11 cellular contexts compared by ENCODE assay signal in genomic region chr4:181952478-181952877, GRCh38.
A peak's percentile ranks its signal among the peaks of the same experiment; 100 is the strongest.
DNase-seq lines count a peak whose midpoint lies in the region; ATAC-seq and TF ChIP-seq lines count a peak whose summit lies in the region.
"Had no signal": no experiment of that assay in that cellular context is flagged by ENCODE, and none has a peak within 500 bp of the region (broad histone marks: within the 10 kb centered on the region; RNA-seq: fewer than 3 reads in every experiment).

No MANE protein-coding gene starts in this region.

- H3K23ac ChIP-seq in mesenchymal stem cell (ENCODE audit: low read length in 2 of 2) = no peak overlapping the region

- TF ChIP-seq RAD21 in Ishikawa (IDR thresholded peaks at IDR 0.05; ENCODE audit: low read depth) = no peak; the same call in 1 of the 2 replicates

- H3K4me3 ChIP-seq in mammary epithelial cell (replicated peaks in 1 of 3; ENCODE audit: insufficient read depth in 1 of 3, low read depth in 2 of 3, low read length in 3 of 3) (no peak overlapping the region), mesenchymal stem cell (ENCODE audit: insufficient read depth in 1 of 2, low read depth in 1 of 2, low read length in 2 of 2) (no peak overlapping the region), sigmoid colon (no peak overlapping the region)
- H3K4me3 ChIP-seq: thyroid gland had no signal

- H3K36me3 ChIP-seq in mammary epithelial cell (ENCODE audit: insufficient read depth, low read length) = no peaks in the 10 kb centered on the region
- H3K36me3 ChIP-seq in mesenchymal stem cell (ENCODE audit: control insufficient read depth in 1 of 2, insufficient read depth in 2 of 2, low read depth in 1 of 2, low read length in 2 of 2) = no peaks in the 10 kb centered on the region
- H3K36me3 ChIP-seq in sigmoid colon = no peaks in the 10 kb centered on the region
- H3K36me3 ChIP-seq: thyroid gland had no signal

- H3K9ac ChIP-seq in mammary epithelial cell (ENCODE audit: insufficient read depth, low read length) (no peak overlapping the region), mesenchymal stem cell (ENCODE audit: low read length) (no peak overlapping the region)

- no peak overlapping the region for H2BK120ac ChIP-seq in mesenchymal stem cell (ENCODE audit: low read depth, low read length)

- H3K27me3 ChIP-seq in mammary epithelial cell (ENCODE audit: insufficient read depth, low read length) (no peaks in the 10 kb centered on the region), mesenchymal stem cell (ENCODE audit: control insufficient read depth in 1 of 2, insufficient read depth in 1 of 2, low read length in 2 of 2) (no peaks in the 10 kb centered on the region), sigmoid colon (no peaks in the 10 kb centered on the region)
- H3K27me3 ChIP-seq: thyroid gland had no signal

- no peak overlapping the region for H2BK15ac ChIP-seq in mesenchymal stem cell (ENCODE audit: low read depth, poor library complexity, severe bottlenecking)

- H2BK5ac ChIP-seq in mesenchymal stem cell (ENCODE audit: low read depth, low read length, poor library complexity, severe bottlenecking) = peak overlapping the region; percentile 92

- no peak overlapping the region for H4K91ac ChIP-seq in mesenchymal stem cell (ENCODE audit: low read length)

- no peak overlapping the region for H3K4me3 Mint-ChIP-seq in activated naive CD8-positive, alpha-beta T cell treated with anti-CD3 and anti-CD28 coated beads, Interleukin-2, amount 50 U/mL, for 24 hours

- intact Hi-C loops in mammary epithelial cell (cut with micrococcal nuclease) = loop anchor here (10.0 kb wide), 1 partner anchor 292 kb away; the partner anchor contains the start of gene TENM3
- intact Hi-C loops in sigmoid colon (cut with DNase I) = no loop called here

- no peaks in the 10 kb centered on the region for H3K4me1 Mint-ChIP-seq in activated naive CD8-positive, alpha-beta T cell treated with anti-CD3 and anti-CD28 coated beads, Interleukin-2, amount 50 U/mL, for 24 hours

- H3K79me1 ChIP-seq in mesenchymal stem cell (replicated peaks; ENCODE audit: low read length, poor library complexity, severe bottlenecking) = no peaks in the 10 kb centered on the region

- CTCF ChIA-PET in mammary epithelial cell (lab: Charles Lee; ENCODE audit: low non-redundant PET) = no interaction called here

- TF ChIP-seq CTCF in mammary epithelial cell (conservative IDR thresholded peaks at IDR 0.05 in 1 of 2, IDR thresholded peaks at IDR 0.05 in 1 of 2; ENCODE audit: extremely low read depth in 1 of 2, insufficient read depth in 1 of 2, low read depth in 1 of 2, low read length in 2 of 2) (no peak), sigmoid colon (IDR thresholded peaks at IDR 0.05) (no peak)

- peaks cover 28% of the 10 kb centered on the region for H3K4me1 ChIP-seq in mammary epithelial cell (ENCODE audit: insufficient read depth, low read length)
- peaks cover 3% of the 10 kb centered on the region for H3K4me1 ChIP-seq in mesenchymal stem cell (ENCODE audit: control insufficient read depth, insufficient read depth, low read depth, low read length)
- peaks cover 0 to 17% (median 13%) of the 10 kb centered on the region in 4 donors for H3K4me1 ChIP-seq in sigmoid colon

- no peak overlapping the region for H3K18ac ChIP-seq in mesenchymal stem cell (ENCODE audit: low read depth in 1 of 2, low read length in 2 of 2)

- H3K4ac ChIP-seq in mesenchymal stem cell (ENCODE audit: low read depth in 1 of 2, low read length in 2 of 2) = no peak overlapping the region

- peak; percentile 78; the same call in 1 of the 2 replicates for TF ChIP-seq EP300 in Ishikawa (IDR thresholded peaks at IDR 0.05; ENCODE audit: borderline replicate concordance)
- TF ChIP-seq EP300 in sigmoid colon (IDR thresholded peaks at IDR 0.05) = no peak

- peak overlapping the region; percentile 14 for H2AK5ac ChIP-seq in mesenchymal stem cell (ENCODE audit: low read length, severe bottlenecking)

- WGBS in mammary epithelial cell (ENCODE audit: low coverage, missing lambda C conversion rate) = 0% methylated on average over 4 of the region's 7 CpGs
- 56% methylated on average over 7 of the region's 7 CpGs for WGBS in mesenchymal stem cell
- WGBS in sigmoid colon, 2 donors = 11 to 58% methylated on average over 7 of the region's 7 CpGs

- peak; percentile 54 for DNase-seq in AG08396 (ENCODE audit: low spot score)
- DNase-seq in mammary epithelial cell = peak; percentile 90
- peak; percentile 72 for DNase-seq in mesenchymal stem cell
- no peak for DNase-seq in activated naive CD4-positive, alpha-beta T cell treated with anti-CD3 and anti-CD28 coated beads, Interleukin-2, amount 50 U/mL, for 72 hours (ENCODE audit: low spot score in 2 of 2)
- no peak for DNase-seq in activated naive CD8-positive, alpha-beta T cell treated with anti-CD3 and anti-CD28 coated beads, Interleukin-2, amount 50 U/mL, for 24 hours
- DNase-seq in sigmoid colon = no peak
- DNase-seq in stimulated activated CD4-positive, alpha-beta T cell treated with anti-CD3 and anti-CD28 coated beads, Interleukin-4, amount 100 ng/mL, for 4 hours = no peak
- DNase-seq: DND-41, NCI-H2171 treated with DMSO at 0.1 percent for 48 hours had no signal

- no peak overlapping the region for H3K27ac Mint-ChIP-seq in activated naive CD4-positive, alpha-beta T cell treated with anti-CD3 and anti-CD28 coated beads, Interleukin-2, amount 50 U/mL, for 72 hours
- H3K27ac Mint-ChIP-seq in activated naive CD8-positive, alpha-beta T cell treated with anti-CD3 and anti-CD28 coated beads, Interleukin-2, amount 50 U/mL, for 24 hours = no peak overlapping the region

- BruUV-seq in mammary epithelial cell (replicated peaks; lab: Mats Ljungman, UMichigan) = no TSS peak

- TF ChIP-seq POLR2A in sigmoid colon (IDR thresholded peaks at IDR 0.05) = no peak

- no peaks in the 10 kb centered on the region for H3K9me3 ChIP-seq in mammary epithelial cell (replicated peaks; ENCODE audit: insufficient read depth, low read length)
- no peaks in the 10 kb centered on the region for H3K9me3 ChIP-seq in mesenchymal stem cell (ENCODE audit: control insufficient read depth, low read length)
- no peaks in the 10 kb centered on the region for H3K9me3 ChIP-seq in sigmoid colon
- H3K9me3 ChIP-seq: thyroid gland had no signal

- H3K27ac ChIP-seq in mammary epithelial cell (ENCODE audit: insufficient read depth, low read depth, low read length) (peak overlapping the region; percentile 62), mesenchymal stem cell (ENCODE audit: low read length, poor library complexity, severe bottlenecking) (peak overlapping the region; percentile 78), sigmoid colon (no peak overlapping the region)
- H3K27ac ChIP-seq: thyroid gland had no signal

- H3K79me2 ChIP-seq in mammary epithelial cell (ENCODE audit: insufficient read depth, low read length) = no peaks in the 10 kb centered on the region

- in situ Hi-C loops in mammary epithelial cell (cut with MboI; ENCODE audit: low sequenced_read_pairs in 2 of 2) = no loop called here

- H3K4me2 ChIP-seq in mammary epithelial cell (ENCODE audit: insufficient read depth, low read depth, low read length) = peak overlapping the region; percentile 60
- no peak overlapping the region for H3K4me2 ChIP-seq in mesenchymal stem cell (ENCODE audit: low read length, poor library complexity, severe bottlenecking)

- no peaks in the 10 kb centered on the region for H3K9me3 Mint-ChIP-seq in activated naive CD4-positive, alpha-beta T cell treated with anti-CD3 and anti-CD28 coated beads, Interleukin-2, amount 50 U/mL, for 72 hours
- H3K9me3 Mint-ChIP-seq in activated naive CD8-positive, alpha-beta T cell treated with anti-CD3 and anti-CD28 coated beads, Interleukin-2, amount 50 U/mL, for 24 hours = no peaks in the 10 kb centered on the region

- no peaks in the 10 kb centered on the region for H3K27me3 Mint-ChIP-seq in activated naive CD8-positive, alpha-beta T cell treated with anti-CD3 and anti-CD28 coated beads, Interleukin-2, amount 50 U/mL, for 24 hours

- H2AFZ ChIP-seq in mammary epithelial cell (ENCODE audit: low read depth, low read length) = peak overlapping the region; percentile 69
- no peak overlapping the region for H2AFZ ChIP-seq in mesenchymal stem cell (ENCODE audit: low read depth, low read length)

- dilution Hi-C loops in mammary epithelial cell (cut with HindIII; ENCODE audit: low sequenced_read_pairs) = no loop called here

- H3K36me3 Mint-ChIP-seq in activated naive CD4-positive, alpha-beta T cell treated with anti-CD3 and anti-CD28 coated beads, Interleukin-2, amount 50 U/mL, for 72 hours = no peaks in the 10 kb centered on the region
- no peaks in the 10 kb centered on the region for H3K36me3 Mint-ChIP-seq in activated naive CD8-positive, alpha-beta T cell treated with anti-CD3 and anti-CD28 coated beads, Interleukin-2, amount 50 U/mL, for 24 hours (ENCODE audit: low read depth)

- no peak for ATAC-seq in activated naive CD4-positive, alpha-beta T cell treated with anti-CD3 and anti-CD28 coated beads, Interleukin-2, amount 50 U/mL, for 72 hours
- no peak for ATAC-seq in activated naive CD8-positive, alpha-beta T cell treated with anti-CD3 and anti-CD28 coated beads, Interleukin-2, amount 50 U/mL, for 24 hours

- no peak overlapping the region for H3K14ac ChIP-seq in mesenchymal stem cell (ENCODE audit: low read length in 2 of 2)

- H2BK12ac ChIP-seq in mesenchymal stem cell (ENCODE audit: low read length in 2 of 2) = no peak overlapping the region

- H4K8ac ChIP-seq in mesenchymal stem cell (ENCODE audit: low read length) = no peak overlapping the region

- no peaks in the 10 kb centered on the region for H4K20me1 ChIP-seq in mammary epithelial cell (ENCODE audit: insufficient read depth, low read length)

TF ChIP-seq in Ishikawa, 13 proteins besides CTCF, POLR2A, EP300 and RAD21:
- TF ChIP-seq USF1 (IDR thresholded peaks at IDR 0.05) (peak; percentile 56), FOXM1 (IDR thresholded peaks at IDR 0.05; ENCODE audit: borderline replicate concordance, low read depth) (peak; percentile 30; the same call in 1 of the 2 replicates), TCF12 (IDR thresholded peaks at IDR 0.05; ENCODE audit: low read depth) (peak; percentile 64), MAX (IDR thresholded peaks at IDR 0.05) (peak; percentile 67), EGR1 (IDR thresholded peaks at IDR 0.05) (no peak), NFIC (IDR thresholded peaks at IDR 0.05) (peak; percentile 79), ZBTB7A (IDR thresholded peaks at IDR 0.05; ENCODE audit: low read depth) (no peak)

Comparison
In these comparisons a context has a peak if more than half of its experiments do, and no peak if none do; other contexts are left out.
1. DNase-seq: peak in AG08396 (single experiment), mammary epithelial cell (single experiment) and mesenchymal stem cell (single experiment); none in activated naive CD4-positive, alpha-beta T cell treated with anti-CD3 and anti-CD28 coated beads, Interleukin-2, amount 50 U/mL, for 72 hours (0 of 2), activated naive CD8-positive, alpha-beta T cell treated with anti-CD3 and anti-CD28 coated beads, Interleukin-2, amount 50 U/mL, for 24 hours (single experiment), sigmoid colon (single experiment) and stimulated activated CD4-positive, alpha-beta T cell treated with anti-CD3 and anti-CD28 coated beads, Interleukin-4, amount 100 ng/mL, for 4 hours (0 of 2).
2. H3K27ac ChIP-seq: peak in mammary epithelial cell (single experiment) and mesenchymal stem cell (single experiment); none in sigmoid colon (0 of 4).